8 cellular contexts compared by ENCODE assay signal in genomic region chr21:46226920-46227599, GRCh38. TPM values are rescaled to one million over a fixed set of nuclear protein-coding genes. Genes with fewer than 3 reads are reported as not detected.
DNase-seq lines count a peak whose midpoint lies in the region; ATAC-seq and TF ChIP-seq lines count a peak whose summit lies in the region.

No MANE protein-coding gene starts in this region.

- H3K4me1 ChIP-seq in Panc1 (ENCODE audit: control insufficient read depth, insufficient read depth, low read length): peaks cover 11% of the 10 kb centered on the region
- H3K4me1 ChIP-seq in endocrine pancreas (ENCODE audit: control insufficient read depth, insufficient read depth, low read length): no peaks in the 10 kb centered on the region
- peaks cover 35% of the 10 kb centered on the region for H3K4me1 ChIP-seq in neuron (ENCODE audit: insufficient read depth, low read length)

- no TSS peak for BruUV-seq in Panc1 (replicated peaks; lab: Mats Ljungman, UMichigan)

- intact Hi-C loops in Panc1 (cut with micrococcal nuclease; ENCODE audit: unreplicated experiment): no loop called here

- no peaks in the 10 kb centered on the region for H3K27me3 Mint-ChIP-seq in activated CD4-positive, alpha-beta T cell treated with anti-CD3 and anti-CD28 coated beads, Interleukin-2, amount 10 ng/mL, durations not matched to agents 7 days and 5 days

- no peaks in the 10 kb centered on the region for H3K9me3 Mint-ChIP-seq in activated CD4-positive, alpha-beta T cell treated with anti-CD3 and anti-CD28 coated beads, Interleukin-2, amount 10 ng/mL, durations not matched to agents 7 days and 5 days

- DNase-seq in activated CD4-positive, alpha-beta T cell treated with anti-CD3 and anti-CD28 coated beads, Interleukin-2, amount 10 ng/mL, durations not matched to agents 7 days and 5 days: no peak
- DNase-seq in activated CD4-positive, alpha-beta T cell treated with anti-CD3 and anti-CD28 coated beads for 4 hours: no peak
- DNase-seq in Panc1 (ENCODE audit: low read depth, low spot score) (no peak), NCI-H2029 treated with DMSO at 0.1 percent for 48 hours (lab: John Stamatoyannopoulos, UW) (no peak), DMS153 (lab: John Stamatoyannopoulos, UW) (no peak)

- H3K27me3 ChIP-seq in Panc1 (ENCODE audit: control insufficient read depth, insufficient read depth, low read length): no peaks in the 10 kb centered on the region
- no peaks in the 10 kb centered on the region for H3K27me3 ChIP-seq in endocrine pancreas (ENCODE audit: control insufficient read depth, insufficient read depth, low read length)
- H3K27me3 ChIP-seq in neuron (ENCODE audit: insufficient read depth, low read length): no peaks in the 10 kb centered on the region

- ATAC-seq in Panc1 (no peak), GM21360 (IDR thresholded peaks at IDR 0.05; ENCODE audit: unreplicated experiment) (no peak)

- peak overlapping the region; percentile 82 for H3K4me3 Mint-ChIP-seq in activated CD4-positive, alpha-beta T cell treated with anti-CD3 and anti-CD28 coated beads, Interleukin-2, amount 10 ng/mL, durations not matched to agents 7 days and 5 days

- H2AFZ ChIP-seq in neuron (ENCODE audit: low read depth, low read length): no peak overlapping the region

- POLR2A ChIA-PET in activated CD4-positive, alpha-beta T cell treated with anti-CD3 and anti-CD28 coated beads, Interleukin-2, amount 10 ng/mL, durations not matched to agents 7 days and 5 days (lab: Charles Lee): no interaction called here
- POLR2A ChIA-PET in Panc1 (lab: Charles Lee): no interaction called here

- peaks cover 28% of the 10 kb centered on the region for H3K36me3 Mint-ChIP-seq in activated CD4-positive, alpha-beta T cell treated with anti-CD3 and anti-CD28 coated beads, Interleukin-2, amount 10 ng/mL, durations not matched to agents 7 days and 5 days (ENCODE audit: low read depth)

- H3K36me3 ChIP-seq in Panc1 (ENCODE audit: control insufficient read depth, insufficient read depth, low read length) (peaks cover 3% of the 10 kb centered on the region; the same call in 1 of the 2 replicates), endocrine pancreas (ENCODE audit: control insufficient read depth, insufficient read depth, low read length) (no peaks in the 10 kb centered on the region), neuron (ENCODE audit: insufficient read depth, low read length) (peaks cover 23% of the 10 kb centered on the region)

- H3K9me3 ChIP-seq in Panc1 (ENCODE audit: control insufficient read depth, insufficient read depth, low read depth, low read length) (no peaks in the 10 kb centered on the region), endocrine pancreas (ENCODE audit: control insufficient read depth, low read length) (no peaks in the 10 kb centered on the region), neuron (ENCODE audit: low read length) (no peaks in the 10 kb centered on the region)

- peaks cover 53% of the 10 kb centered on the region for H3K4me1 Mint-ChIP-seq in activated CD4-positive, alpha-beta T cell treated with anti-CD3 and anti-CD28 coated beads, Interleukin-2, amount 10 ng/mL, durations not matched to agents 7 days and 5 days

- TF ChIP-seq CTCF in Panc1 (IDR thresholded peaks at IDR 0.05): no peak

- CTCF ChIA-PET in activated CD4-positive, alpha-beta T cell treated with anti-CD3 and anti-CD28 coated beads, Interleukin-2, amount 10 ng/mL, durations not matched to agents 7 days and 5 days (lab: Charles Lee): interaction anchor here (2.1 kb wide), 1 partner anchor 17 kb away, joined by 7 read pairs; no protein-coding TSS in a partner anchor
- CTCF ChIA-PET in Panc1 (lab: Charles Lee): interaction anchor here (0.5 kb wide), 1 partner anchor 98 kb away, joined by 4 read pairs; no protein-coding TSS in a partner anchor

- H3K9ac ChIP-seq in endocrine pancreas (ENCODE audit: control insufficient read depth, insufficient read depth, low read length): peak overlapping the region; percentile 34

- H3K27ac ChIP-seq in Panc1 (ENCODE audit: low read length): peak overlapping the region; percentile 77

- H3K4me3 ChIP-seq in Panc1 (ENCODE audit: low read depth in 2 of 2, low read length in 2 of 2) (peak overlapping the region; percentile 59 to 63), endocrine pancreas (ENCODE audit: control insufficient read depth, insufficient read depth, low read length) (peak overlapping the region; percentile 73), neuron (ENCODE audit: low read length) (peak overlapping the region; percentile 91)

- in situ Hi-C loops in Panc1 (cut with HindIII; ENCODE audit: low pct_unique_long_range_greater_than_20kb, low sequenced_read_pairs): no loop called here

- H3K27ac Mint-ChIP-seq in activated CD4-positive, alpha-beta T cell treated with anti-CD3 and anti-CD28 coated beads, Interleukin-2, amount 10 ng/mL, durations not matched to agents 7 days and 5 days: peak overlapping the region; percentile 71

RNA-seq across cellular contexts. Expression of gene LSS, which starts 1.5 kb away (rescaled TPM):
- 10 to 100 TPM; 47.8 to 53.3 TPM for total RNA-seq in activated CD4-positive, alpha-beta T cell treated with anti-CD3 and anti-CD28 coated beads, Interleukin-2, amount 10 ng/mL, durations not matched to agents 7 days and 5 days
- 111 TPM for total RNA-seq in Panc1 (2021; ENCODE audit: unreplicated experiment)
- polyA plus RNA-seq in Panc1 (2012; ENCODE audit: insufficient read length): 86.2 TPM

RNA-seq across cellular contexts. Expression of gene SPATC1L, which starts 42.8 kb away (rescaled TPM):
- total RNA-seq in activated CD4-positive, alpha-beta T cell treated with anti-CD3 and anti-CD28 coated beads, Interleukin-2, amount 10 ng/mL, durations not matched to agents 7 days and 5 days: 1 to 10 TPM; 6.1 to 6.3 TPM
- total RNA-seq in Panc1 (2021; ENCODE audit: unreplicated experiment): 0.26 TPM
- polyA plus RNA-seq in Panc1 (2012; ENCODE audit: insufficient read length): 0.50 TPM

RNA-seq across cellular contexts. Expression of gene MCM3AP, which starts 58.4 kb away (rescaled TPM):
- total RNA-seq in activated CD4-positive, alpha-beta T cell treated with anti-CD3 and anti-CD28 coated beads, Interleukin-2, amount 10 ng/mL, durations not matched to agents 7 days and 5 days: 100 to 1,000 TPM in 1 of 2 experiments, 10 to 100 TPM in 1; 94.5 to 118 TPM
- total RNA-seq in Panc1 (2021; ENCODE audit: unreplicated experiment): 95.0 TPM
- polyA plus RNA-seq in Panc1 (2012; ENCODE audit: insufficient read length): 45.3 TPM

RNA-seq across cellular contexts. Expression of gene YBEY, which starts 59.1 kb away (rescaled TPM):
- 10 to 100 TPM; 11.5 to 12.5 TPM for total RNA-seq in activated CD4-positive, alpha-beta T cell treated with anti-CD3 and anti-CD28 coated beads, Interleukin-2, amount 10 ng/mL, durations not matched to agents 7 days and 5 days
- total RNA-seq in Panc1 (2021; ENCODE audit: unreplicated experiment): 10.7 TPM
- 10.1 TPM for polyA plus RNA-seq in Panc1 (2012; ENCODE audit: insufficient read length)
